Comparison of ENCODE assay signal across 1 cellular context in the genomic region with DNA sequence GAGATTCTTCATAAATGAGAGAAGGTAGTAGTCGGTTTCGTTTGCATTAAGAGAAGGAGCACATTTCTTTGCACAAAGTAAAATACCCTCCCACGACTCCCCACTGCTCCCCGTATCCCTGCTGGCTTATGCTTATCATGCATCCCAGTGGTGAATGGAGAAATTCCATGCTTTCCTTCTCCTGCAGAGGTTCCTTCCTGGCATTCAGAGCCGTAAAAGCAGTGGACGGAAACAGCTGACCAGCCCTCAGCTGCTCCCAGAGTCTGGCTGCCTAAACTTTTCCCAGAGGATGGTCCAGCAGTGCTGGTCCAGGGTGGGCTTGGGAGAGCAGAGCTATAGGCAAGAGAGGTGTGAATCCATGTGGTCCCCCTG.
TF ChIP-seq lines count a peak whose summit lies in the region.

No MANE protein-coding gene starts in this region.

TF ChIP-seq in H1, 55 proteins besides CTCF, POLR2A, EP300 and RAD21 (continued from another document):
- peak in 1 of 2 experiments; percentile 56; a peak in 1 of 4 replicates for TF ChIP-seq HDAC2 (IDR thresholded peaks at IDR 0.05; ENCODE audit: borderline replicate concordance in 1 of 2, low read depth in 2 of 2, low read length in 2 of 2)
TF ChIP-seq in H1: peak in this region for 4.
